8 cellular contexts compared by ENCODE assay signal in genomic region chr15:92881838-92882696, GRCh38. TPM values are rescaled to one million over a fixed set of nuclear protein-coding genes. Genes with fewer than 3 reads are reported as not detected.
DNase-seq lines count a peak whose midpoint lies in the region; ATAC-seq and TF ChIP-seq lines count a peak whose summit lies in the region.

No MANE protein-coding gene starts in this region.

- peak overlapping the region; percentile 43 for H3K4me3 ChIP-seq in epithelial cell of proximal tubule (ENCODE audit: low read depth, low read length)

- TF ChIP-seq CTCF in epithelial cell of proximal tubule (conservative IDR thresholded peaks at IDR 0.05; ENCODE audit: low read depth, low read length): no peak

- no peak for TF ChIP-seq EP300 in Ishikawa (IDR thresholded peaks at IDR 0.05; ENCODE audit: borderline replicate concordance)

- peak; percentile 93 for ATAC-seq in GM21619 (IDR thresholded peaks at IDR 0.05; ENCODE audit: unreplicated experiment)

- TF ChIP-seq RAD21 in Ishikawa (IDR thresholded peaks at IDR 0.05; ENCODE audit: low read depth): no peak

- peak; percentile 72 for DNase-seq in DMS153 treated with DMSO at 0.1 percent for 48 hours (lab: John Stamatoyannopoulos, UW; ENCODE audit: unreplicated experiment)
- peak; percentile 81 for DNase-seq in OCI-M2 (lab: John Stamatoyannopoulos, UW; ENCODE audit: unreplicated experiment)
- DNase-seq in activated T-cell treated with anti-CD3 and anti-CD28 coated beads, Interleukin-2, amount 50 U/mL, for 1 hour: peak; percentile 97
- DNase-seq in epithelial cell of proximal tubule (ENCODE audit: low read depth): peak; percentile 98
- DNase-seq in mucosa of gallbladder (ENCODE audit: low spot score): peak; percentile 99
- peak; percentile 97 for DNase-seq in stimulated activated CD8-positive, alpha-beta memory T cell treated with anti-CD3 and anti-CD28 coated beads, Interleukin-4, amount 100 ng/mL, for 24 hours (ENCODE audit: low read depth)

TF ChIP-seq in Ishikawa, 13 proteins besides CTCF, POLR2A, EP300 and RAD21:
- TF ChIP-seq FOXM1 (IDR thresholded peaks at IDR 0.05; ENCODE audit: borderline replicate concordance, low read depth) (no peak), TAF1 (IDR thresholded peaks at IDR 0.05; ENCODE audit: low read depth) (peak; percentile 41), TCF12 (IDR thresholded peaks at IDR 0.05; ENCODE audit: low read depth) (no peak; the same call in 1 of the 2 replicates), USF1 (IDR thresholded peaks at IDR 0.05) (peak; percentile 4; the same call in 1 of the 2 replicates), CREB1 (IDR thresholded peaks at IDR 0.05; ENCODE audit: low read depth) (0 out of 2 replicates have a peak, but pooled peaks have one; percentile 14), ZBTB7A (IDR thresholded peaks at IDR 0.05; ENCODE audit: low read depth) (peak; percentile 63)

RNA-seq across cellular contexts. Expression of gene CHD2, which starts 18.1 kb away (rescaled TPM):
- 19.5 and 26.5 TPM in 2 replicates for total RNA-seq in epithelial cell of proximal tubule
- total RNA-seq in mucosa of gallbladder: 124 TPM

Comparison
In these comparisons a context has a peak if more than half of its experiments do, and no peak if none do; other contexts are left out.
1. Peak in every context shown above with its lines: DNase-seq, ATAC-seq and H3K4me3 ChIP-seq.